8 cellular contexts compared by ENCODE assay signal in the genomic region with DNA sequence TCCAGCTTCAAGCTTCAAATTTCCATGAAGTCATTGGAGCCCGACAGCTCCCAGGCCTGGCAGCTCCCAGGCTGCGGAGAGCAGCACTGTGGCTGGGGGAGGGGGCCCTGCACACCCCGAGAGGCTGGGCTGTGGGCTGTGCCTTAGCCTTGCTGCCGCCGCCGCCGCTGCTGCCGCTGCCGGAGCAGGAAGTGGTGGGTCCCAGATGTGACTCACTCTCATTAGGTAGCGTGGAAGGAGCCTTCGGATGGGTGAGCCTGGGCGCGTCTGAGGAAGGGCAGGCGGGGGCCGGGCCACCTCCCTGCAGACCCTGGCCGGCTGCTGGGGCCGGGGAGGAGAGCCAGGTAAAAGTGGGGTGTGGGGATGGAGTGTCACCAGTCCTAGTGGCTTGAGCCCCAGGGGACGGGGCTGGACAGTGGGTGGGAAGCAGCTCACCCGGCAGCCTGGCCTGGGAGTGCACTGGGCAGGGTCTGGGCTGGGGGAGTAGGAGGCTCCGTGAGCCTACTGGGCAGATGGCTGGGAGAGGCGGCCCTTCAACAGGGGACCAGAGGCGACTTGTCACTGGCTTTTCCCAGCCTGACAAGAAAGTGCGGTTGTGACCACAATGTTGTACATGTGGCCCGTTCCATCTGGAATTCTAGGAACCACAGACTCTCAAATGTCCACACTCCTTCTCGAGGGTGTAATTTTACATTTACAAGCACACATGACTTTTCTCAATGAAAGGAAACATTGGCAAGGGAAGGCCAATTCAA. TPM values are rescaled to one million over a fixed set of nuclear protein-coding genes. Genes with fewer than 3 reads are reported as not detected.
DNase-seq lines count a peak whose midpoint lies in the region; ATAC-seq and TF ChIP-seq lines count a peak whose summit lies in the region.

A gene (plus strand): TSS at position 215 of the 755 bp plus-strand sequence. CDS start 21,629 bp downstream, outside the sequence.

- no peak for TF ChIP-seq POLR2A in vagina (IDR thresholded peaks at IDR 0.05)

- H3K4me3 ChIP-seq in Panc1 (ENCODE audit: low read depth in 2 of 2, low read length in 2 of 2) (peak within 1 kb of the TSS; percentile 11 to 38), vagina (peak within 1 kb of the TSS; percentile 21 to 40)

- H3K27me3 ChIP-seq in Panc1 (ENCODE audit: control insufficient read depth, insufficient read depth, low read length) (no peaks in the 10 kb centered on the region), vagina (no peaks in the 10 kb centered on the region)

- H3K4me1 ChIP-seq in Panc1 (ENCODE audit: control insufficient read depth, insufficient read depth, low read length) (peaks cover 6% of the 10 kb centered on the region; the same call in 1 of the 2 replicates), vagina (peaks cover 24% of the 10 kb centered on the region)

- intact Hi-C loops in Panc1 (cut with micrococcal nuclease; ENCODE audit: unreplicated experiment) (no loop called here), vagina (cut with DNase I) (no loop called here)

- H3K9me3 ChIP-seq in Panc1 (ENCODE audit: control insufficient read depth, insufficient read depth, low read depth, low read length) (no peaks in the 10 kb centered on the region), vagina (no peaks in the 10 kb centered on the region)

- CTCF ChIA-PET in Panc1 (lab: Charles Lee): no interaction called here

- DNase-seq in SHP77 (lab: John Stamatoyannopoulos, UW) (peak; percentile 21 to 68), SHP77 treated with DMSO at 0.1 percent for 48 hours (lab: John Stamatoyannopoulos, UW) (no peak), Panc1 (ENCODE audit: low read depth, low spot score) (no peak), germinal center (ENCODE audit: low spot score) (peak; percentile 65), retina (peak; percentile 64), vagina (ENCODE audit: extremely low spot score in 2 of 2) (no peak)
- DNase-seq in activated T-helper 1 cell treated with anti-CD3 and anti-CD28 coated beads, Interleukin-2, amount 50 U/mL, for 16 hours (ENCODE audit: low read depth in 1 of 2, low spot score in 1 of 2): peak; percentile 74

- TF ChIP-seq CTCF in Panc1 (IDR thresholded peaks at IDR 0.05): no peak
- TF ChIP-seq CTCF in vagina (IDR thresholded peaks at IDR 0.05): no peak

- H3K36me3 ChIP-seq in Panc1 (ENCODE audit: control insufficient read depth, insufficient read depth, low read length) (no peaks in the 10 kb centered on the region), vagina (no peaks in the 10 kb centered on the region)

- ATAC-seq in HG03095 (IDR thresholded peaks at IDR 0.05; ENCODE audit: unreplicated experiment): peak; percentile 88
- ATAC-seq in Panc1: peak; percentile 82

- in situ Hi-C loops in Panc1 (cut with HindIII; ENCODE audit: low pct_unique_long_range_greater_than_20kb, low sequenced_read_pairs): no loop called here

- POLR2A ChIA-PET in Panc1 (lab: Charles Lee): no interaction called here

- peak within 1 kb of the TSS; percentile 12; the same call in 1 of the 2 replicates for H3K27ac ChIP-seq in Panc1 (ENCODE audit: low read length)
- H3K27ac ChIP-seq in vagina: peak within 1 kb of the TSS; percentile 49

- no TSS peak for BruUV-seq in Panc1 (replicated peaks; lab: Mats Ljungman, UMichigan)

RNA-seq across cellular contexts. Expression of the gene that starts here (rescaled TPM):
- total RNA-seq in Panc1 (2021; ENCODE audit: unreplicated experiment) (6.3 TPM), vagina (18.9 TPM)
- 8.9 TPM for polyA plus RNA-seq in Panc1 (2012; ENCODE audit: insufficient read length)

Comparison
In these comparisons a context has a peak if more than half of its experiments do, and no peak if none do; other contexts are left out.
1. DNase-seq: peak in SHP77 (2 of 2), activated T-helper 1 cell treated with anti-CD3 and anti-CD28 coated beads, Interleukin-2, amount 50 U/mL, for 16 hours (2 of 2), germinal center (single experiment) and retina (single experiment); none in SHP77 treated with DMSO at 0.1 percent for 48 hours (single experiment), Panc1 (single experiment) and vagina (0 of 2).